ENCODE assay signal across 8 cellular contexts in the genomic region with DNA sequence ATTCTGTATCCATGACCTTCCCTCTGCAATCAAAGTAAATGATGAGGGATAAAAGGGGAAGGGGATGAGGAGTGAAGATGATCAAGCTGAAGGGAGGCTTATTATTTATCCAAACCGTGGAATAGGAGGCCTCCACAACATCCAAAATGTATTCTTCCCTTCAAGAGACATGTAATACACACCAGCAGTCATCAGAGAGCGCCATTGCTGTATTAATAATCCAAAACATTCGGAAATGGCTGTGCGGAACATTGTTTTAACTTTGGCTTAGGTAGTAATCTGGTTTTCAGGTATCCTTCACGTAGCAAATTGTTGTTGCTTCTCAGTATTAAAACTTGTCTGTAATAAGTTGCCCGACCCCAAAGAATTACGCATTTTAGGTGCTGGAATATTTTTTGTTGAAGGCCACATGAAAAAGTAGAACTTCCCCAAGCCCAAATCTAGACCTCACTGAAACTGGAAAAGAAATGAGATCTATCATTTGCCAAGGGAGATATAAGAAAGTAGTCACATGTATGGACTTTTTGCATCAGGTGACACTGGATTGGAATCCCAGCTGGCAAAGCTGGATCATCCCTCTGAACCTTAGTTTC. TPM values are rescaled to one million over a fixed set of nuclear protein-coding genes. Genes with fewer than 3 reads are reported as not detected.
DNase-seq lines count a peak whose midpoint lies in the region; ATAC-seq and TF ChIP-seq lines count a peak whose summit lies in the region.

No MANE protein-coding gene starts in this region.

- CTCF ChIA-PET in MCF 10A (lab: Yijun Ruan, JAX): interaction anchor here (0.5 to 13.3 kb wide), 35 partner anchors 9 to 697 kb away, joined by 3 to 334 read pairs (median 4); a partner anchor contains a TSS

- DNase-seq in activated CD8-positive, alpha-beta memory T cell treated with anti-CD3 and anti-CD28 coated beads for 4 hours (ENCODE audit: low read depth in 2 of 2): peak; percentile 4 to 8
- DNase-seq in activated CD8-positive, alpha-beta memory T cell treated with anti-CD3 and anti-CD28 coated beads, Interleukin-2, amount 50 U/mL, for 48 hours: no peak
- DNase-seq in M059J (ENCODE audit: low read depth) (peak; percentile 63), SKM-1 (lab: John Stamatoyannopoulos, UW; ENCODE audit: unreplicated experiment) (peak; percentile 64), MCF 10A (ENCODE audit: unreplicated experiment) (peak; percentile 80), left lung (no peak)
- DNase-seq in stimulated activated naive CD8-positive, alpha-beta T cell treated with anti-CD3 and anti-CD28 coated beads, Interleukin-15, amount 100 ng/mL, for 72 hours: peak; percentile 34 to 49

- H3K36me3 Mint-ChIP-seq in MCF 10A (ENCODE audit: insufficient read depth, unreplicated experiment): no peaks in the 10 kb centered on the region

- H3K27me3 ChIP-seq in left lung: no peaks in the 10 kb centered on the region

- ATAC-seq in left lung (peak; percentile 32), HG03108 (IDR thresholded peaks at IDR 0.05; ENCODE audit: unreplicated experiment) (no peak)
- no peak for ATAC-seq in stimulated activated naive CD8-positive, alpha-beta T cell treated with anti-CD3 and anti-CD28 coated beads, Interleukin-15, amount 100 ng/mL, for 72 hours

- H3K27ac ChIP-seq in left lung: no peak overlapping the region

- no peak overlapping the region for H3K4me3 ChIP-seq in left lung

- H3K27me3 Mint-ChIP-seq in MCF 10A (ENCODE audit: insufficient read depth, unreplicated experiment): no peaks in the 10 kb centered on the region
- no peaks in the 10 kb centered on the region for H3K27me3 Mint-ChIP-seq in stimulated activated naive CD8-positive, alpha-beta T cell treated with anti-CD3 and anti-CD28 coated beads, Interleukin-15, amount 100 ng/mL, for 72 hours

- intact Hi-C loops in MCF 10A (cut with micrococcal nuclease): loop anchor here (1.0 to 5.0 kb wide), 8 partner anchors 148 to 698 kb away; a partner anchor contains a TSS
- intact Hi-C loops in left lung (cut with DNase I): loop anchor here (2.0 to 10.0 kb wide), 2 partner anchors 354 to 356 kb away; no protein-coding TSS in a partner anchor

- TF ChIP-seq CTCF in MCF 10A (IDR thresholded peaks at IDR 0.05; ENCODE audit: unreplicated experiment) (peak; percentile 92), left lung (IDR thresholded peaks at IDR 0.05) (peak; percentile 61 to 64)

- H3K4me1 Mint-ChIP-seq in MCF 10A (ENCODE audit: insufficient read depth, unreplicated experiment): peaks cover 24% of the 10 kb centered on the region
- peaks cover 38% of the 10 kb centered on the region for H3K4me1 Mint-ChIP-seq in stimulated activated naive CD8-positive, alpha-beta T cell treated with anti-CD3 and anti-CD28 coated beads, Interleukin-15, amount 100 ng/mL, for 72 hours

- no peak overlapping the region for H3K4me3 Mint-ChIP-seq in MCF 10A (ENCODE audit: unreplicated experiment)
- no peak overlapping the region for H3K4me3 Mint-ChIP-seq in stimulated activated naive CD8-positive, alpha-beta T cell treated with anti-CD3 and anti-CD28 coated beads, Interleukin-15, amount 100 ng/mL, for 72 hours

- no peaks in the 10 kb centered on the region for H3K9me3 ChIP-seq in left lung

- BruUV-seq in MCF 10A (replicated peaks; lab: Mats Ljungman, UMichigan): no TSS peak

- H3K36me3 ChIP-seq in left lung: no peaks in the 10 kb centered on the region

- no peaks in the 10 kb centered on the region for H3K9me3 Mint-ChIP-seq in MCF 10A (ENCODE audit: unreplicated experiment)
- no peaks in the 10 kb centered on the region for H3K9me3 Mint-ChIP-seq in stimulated activated naive CD8-positive, alpha-beta T cell treated with anti-CD3 and anti-CD28 coated beads, Interleukin-15, amount 100 ng/mL, for 72 hours

- H3K4me1 ChIP-seq in left lung: peaks cover 16 to 28% of the 10 kb centered on the region in 2 donors

- POLR2A ChIA-PET in MCF 10A (lab: Yijun Ruan, JAX): interaction anchor here (0.7 to 9.6 kb wide), 10 partner anchors 10 to 355 kb away, joined by 3 to 64 read pairs (median 4); no protein-coding TSS in a partner anchor

- no peak overlapping the region for H3K27ac Mint-ChIP-seq in MCF 10A (ENCODE audit: low read depth, unreplicated experiment)
- H3K27ac Mint-ChIP-seq in stimulated activated naive CD8-positive, alpha-beta T cell treated with anti-CD3 and anti-CD28 coated beads, Interleukin-15, amount 100 ng/mL, for 72 hours: no peak overlapping the region

RNA-seq across cellular contexts. Expression of a gene that starts 2.6 kb away (rescaled TPM):
- 62.8 and 94.7 TPM in 2 replicates for total RNA-seq in M059J (2014; rRNA removed; shearing (Covaris generic))
- 129 and 139 TPM in 2 replicates for total RNA-seq in MCF 10A (2022)
- 10 to 100 TPM; 37.4 to 39.3 TPM for total RNA-seq in left lung

Comparison
In these comparisons a context has a peak if more than half of its experiments do, and no peak if none do; other contexts are left out.
1. DNase-seq: peak in activated CD8-positive, alpha-beta memory T cell treated with anti-CD3 and anti-CD28 coated beads for 4 hours (2 of 2), M059J (single experiment), SKM-1 (single experiment), MCF 10A (single experiment) and stimulated activated naive CD8-positive, alpha-beta T cell treated with anti-CD3 and anti-CD28 coated beads, Interleukin-15, amount 100 ng/mL, for 72 hours (2 of 2); none in activated CD8-positive, alpha-beta memory T cell treated with anti-CD3 and anti-CD28 coated beads, Interleukin-2, amount 50 U/mL, for 48 hours (single experiment) and left lung (0 of 2).